8 cellular contexts compared by ENCODE assay signal in genomic region chr21:36322083-36322424, GRCh38. TPM values are rescaled to one million over a fixed set of nuclear protein-coding genes. Genes with fewer than 3 reads are reported as not detected.
DNase-seq lines count a peak whose midpoint lies in the region; ATAC-seq and TF ChIP-seq lines count a peak whose summit lies in the region.

No MANE protein-coding gene starts in this region.

- no peak overlapping the region for H3K18ac ChIP-seq in neuronal stem cell (ENCODE audit: low read length)

- H2BK15ac ChIP-seq in neuronal stem cell (ENCODE audit: low read length): no peak overlapping the region

- ATAC-seq in CD4-positive, CD25-positive, alpha-beta regulatory T cell (ENCODE audit: low read depth in 2 of 2): no peak
- no peak for ATAC-seq in GM19463 (IDR thresholded peaks at IDR 0.05; ENCODE audit: unreplicated experiment)

- peak overlapping the region; percentile 91 for H3K27ac ChIP-seq in CD4-positive, CD25-positive, alpha-beta regulatory T cell (ENCODE audit: insufficient read depth, low read length, poor library complexity, severe bottlenecking)
- H3K27ac ChIP-seq in OCI-LY3 (ENCODE audit: low read length): peak overlapping the region; percentile 71
- H3K27ac ChIP-seq in neuronal stem cell (replicated peaks; ENCODE audit: low read length): peak overlapping the region; percentile 51

- peak overlapping the region; percentile 88 to 99 (median 96) for H3K4me3 Mint-ChIP-seq in CD4-positive, CD25-positive, alpha-beta regulatory T cell

- H3K27me3 ChIP-seq in CD4-positive, CD25-positive, alpha-beta regulatory T cell (ENCODE audit: control insufficient read depth, insufficient read depth, low read length): no peaks in the 10 kb centered on the region
- H3K27me3 ChIP-seq in OCI-LY3 (ENCODE audit: low read depth, low read length): no peaks in the 10 kb centered on the region
- no peaks in the 10 kb centered on the region for H3K27me3 ChIP-seq in endocrine pancreas (ENCODE audit: control insufficient read depth, insufficient read depth, low read length)
- H3K27me3 ChIP-seq in neuronal stem cell (ENCODE audit: control insufficient read depth in 3 of 3, insufficient read depth in 3 of 3, low read depth in 1 of 3, low read length in 3 of 3): no peaks in the 10 kb centered on the region

- TF ChIP-seq CTCF in OCI-LY3 (IDR thresholded peaks at IDR 0.05; ENCODE audit: low read depth, low read length): no peak

- peaks cover 27% of the 10 kb centered on the region for H3K4me1 ChIP-seq in CD4-positive, CD25-positive, alpha-beta regulatory T cell (ENCODE audit: control insufficient read depth, insufficient read depth, low read length, poor library complexity, severe bottlenecking)
- peaks cover 31% of the 10 kb centered on the region for H3K4me1 ChIP-seq in OCI-LY3 (ENCODE audit: low read length)
- H3K4me1 ChIP-seq in endocrine pancreas (ENCODE audit: control insufficient read depth, insufficient read depth, low read length): no peaks in the 10 kb centered on the region
- peaks cover 3 to 4% of the 10 kb centered on the region in 2 donors for H3K4me1 ChIP-seq in neuronal stem cell (ENCODE audit: control insufficient read depth in 2 of 2, insufficient read depth in 1 of 2, low read depth in 1 of 2, low read length in 2 of 2)

- H3K27ac Mint-ChIP-seq in CD4-positive, CD25-positive, alpha-beta regulatory T cell: peak overlapping the region; percentile 92 to 98 (median 97)

- no peak overlapping the region for H3K4ac ChIP-seq in neuronal stem cell (ENCODE audit: low read length)

- peaks cover 29% of the 10 kb centered on the region for H4K20me1 ChIP-seq in OCI-LY3 (ENCODE audit: insufficient read depth, low read length)

- H2AFZ ChIP-seq in OCI-LY3 (ENCODE audit: low read depth, low read length) (no peak overlapping the region), neuronal stem cell (ENCODE audit: low read length) (no peak overlapping the region)

- no CpG with 5 or more reads among the region's 2 CpGs for WGBS in neuronal stem cell (ENCODE audit: extremely low coverage in 2 of 2, insufficient read length in 2 of 2, insufficient replicate concordance in 1 of 2), 2 donors

- H3K36me3 ChIP-seq in CD4-positive, CD25-positive, alpha-beta regulatory T cell (ENCODE audit: control insufficient read depth, insufficient read depth, low read length): peaks cover 27% of the 10 kb centered on the region
- H3K36me3 ChIP-seq in OCI-LY3 (replicated peaks; ENCODE audit: low read depth, low read length): peaks cover 10% of the 10 kb centered on the region
- H3K36me3 ChIP-seq in endocrine pancreas (ENCODE audit: control insufficient read depth, insufficient read depth, low read length): no peaks in the 10 kb centered on the region
- peaks cover 0 to 40% of the 10 kb centered on the region in 2 donors for H3K36me3 ChIP-seq in neuronal stem cell (replicated peaks in 1 of 2; ENCODE audit: control insufficient read depth in 2 of 2, insufficient read depth in 2 of 2, low read length in 2 of 2)

- H2AK5ac ChIP-seq in neuronal stem cell (ENCODE audit: low read depth, low read length): no peak overlapping the region

- H3K9ac ChIP-seq in OCI-LY3 (ENCODE audit: low read length): peak overlapping the region; percentile 79
- peak overlapping the region; percentile 81 for H3K9ac ChIP-seq in endocrine pancreas (ENCODE audit: control insufficient read depth, insufficient read depth, low read length)
- H3K9ac ChIP-seq in neuronal stem cell (ENCODE audit: low read depth, low read length, poor library complexity): no peak overlapping the region

- H3K36me3 Mint-ChIP-seq in CD4-positive, CD25-positive, alpha-beta regulatory T cell: peaks cover 18% of the 10 kb centered on the region

- H2BK12ac ChIP-seq in neuronal stem cell (ENCODE audit: low read length): no peak overlapping the region

- peak overlapping the region; percentile 98 for H3K4me3 ChIP-seq in CD4-positive, CD25-positive, alpha-beta regulatory T cell (ENCODE audit: low read depth, low read length)
- H3K4me3 ChIP-seq in OCI-LY3 (ENCODE audit: low read length) (peak overlapping the region; percentile 90), endocrine pancreas (ENCODE audit: control insufficient read depth, insufficient read depth, low read length) (peak overlapping the region; percentile 90), neuronal stem cell (ENCODE audit: low read length in 2 of 2) (peak overlapping the region in 1 of 2 donors; percentile 84)

- peaks cover 68% of the 10 kb centered on the region for H3K79me2 ChIP-seq in OCI-LY3 (ENCODE audit: low read length)

- no peak overlapping the region for H2BK120ac ChIP-seq in neuronal stem cell (ENCODE audit: low read depth, low read length)

- H3K23ac ChIP-seq in neuronal stem cell (ENCODE audit: low read depth, low read length, poor library complexity): no peak overlapping the region

- H4K91ac ChIP-seq in neuronal stem cell (ENCODE audit: low read depth, low read length, poor library complexity): no peak overlapping the region

- H3K14ac ChIP-seq in neuronal stem cell (ENCODE audit: low read length): no peak overlapping the region

- H3K79me1 ChIP-seq in neuronal stem cell (ENCODE audit: low read depth, low read length): peaks cover 3% of the 10 kb centered on the region

- no peak overlapping the region for H4K8ac ChIP-seq in neuronal stem cell (ENCODE audit: low read depth, low read length)

- H3K9me3 ChIP-seq in CD4-positive, CD25-positive, alpha-beta regulatory T cell (ENCODE audit: control insufficient read depth in 2 of 2, low read length in 2 of 2): no peaks in the 10 kb centered on the region
- no peaks in the 10 kb centered on the region for H3K9me3 ChIP-seq in OCI-LY3 (ENCODE audit: insufficient read depth, low read length)
- H3K9me3 ChIP-seq in endocrine pancreas (ENCODE audit: control insufficient read depth, low read length): no peaks in the 10 kb centered on the region
- peaks cover 0 to 2% of the 10 kb centered on the region in 2 donors for H3K9me3 ChIP-seq in neuronal stem cell (replicated peaks in 1 of 2; ENCODE audit: control insufficient read depth in 2 of 2, insufficient read depth in 1 of 2, low read depth in 1 of 2, low read length in 2 of 2)

- H3K27me3 Mint-ChIP-seq in CD4-positive, CD25-positive, alpha-beta regulatory T cell: peaks cover 7% of the 10 kb centered on the region

- peaks cover 10 to 56% (median 38%) of the 10 kb centered on the region in 4 donors for H3K4me1 Mint-ChIP-seq in CD4-positive, CD25-positive, alpha-beta regulatory T cell

- peak overlapping the region; percentile 96 for H3K4me2 ChIP-seq in OCI-LY3 (ENCODE audit: low read length)
- peak overlapping the region; percentile 47 for H3K4me2 ChIP-seq in neuronal stem cell (ENCODE audit: insufficient read depth, low read length, poor library complexity, severe bottlenecking)

- peak overlapping the region; percentile 68 for H2BK5ac ChIP-seq in neuronal stem cell (ENCODE audit: low read length)

- no peak for DNase-seq in CD4-positive, CD25-positive, alpha-beta regulatory T cell
- DNase-seq in neuronal stem cell (ENCODE audit: low spot score) (no peak), RPMI8226 (no peak), DMS 273 (lab: John Stamatoyannopoulos, UW; ENCODE audit: unreplicated experiment) (no peak), NCI-H526 treated with DMSO at 0.1 percent for 48 hours (lab: John Stamatoyannopoulos, UW) (no peak)

- peaks cover 0 to 4% (median 0%) of the 10 kb centered on the region in 7 donors for H3K9me3 Mint-ChIP-seq in CD4-positive, CD25-positive, alpha-beta regulatory T cell

RNA-seq across cellular contexts. Expression of gene MORC3, which starts 2.1 kb away (rescaled TPM):
- total RNA-seq in CD4-positive, CD25-positive, alpha-beta regulatory T cell: 68.2 TPM
- polyA plus RNA-seq in CD4-positive, CD25-positive, alpha-beta regulatory T cell: 10 to 100 TPM; 31.8 to 55.6 (median 44.6) TPM
- polyA plus RNA-seq in neuronal stem cell (2013, experiment 1 of 2): 17.6 TPM
- 17.7 TPM for polyA plus RNA-seq in neuronal stem cell (2013, experiment 2 of 2)
